17 cellular contexts compared by ENCODE assay signal in genomic region chr16:49051626-49052025, GRCh38.
DNase-seq lines count a peak whose midpoint lies in the region; FAIRE-seq and TF ChIP-seq lines count a peak whose summit lies in the region.
"Had no signal": no experiment of that assay in that cellular context is flagged by ENCODE, and none has a peak within 500 bp of the region (broad histone marks: within the 10 kb centered on the region; RNA-seq: fewer than 3 reads in every experiment).

No MANE protein-coding gene starts in this region.

- no peaks in the 10 kb centered on the region for H3K36me3 ChIP-seq in H1 (ENCODE audit: control insufficient read depth in 2 of 4, insufficient read depth in 4 of 4, low read length in 3 of 4)

- H3K9ac ChIP-seq in H1 (replicated peaks in 1 of 4; ENCODE audit: extremely low read depth in 1 of 4, low read depth in 3 of 4, low read length in 3 of 4): no peak overlapping the region
- H3K9ac ChIP-seq: GM23248 had no signal

- no peak overlapping the region for H3K27ac ChIP-seq in H1 (ENCODE audit: low read depth, low read length)
- H3K27ac ChIP-seq: GM23248 had no signal

- no peaks in the 10 kb centered on the region for H3K23me2 ChIP-seq in H1 (ENCODE audit: low read depth, low read length)

- H2AFZ ChIP-seq in H1 (ENCODE audit: low read length): no peak overlapping the region
- H2AFZ ChIP-seq: GM23248 had no signal

- no peak overlapping the region for H2BK5ac ChIP-seq in H1 (ENCODE audit: low read depth, low read length)

- CTCF ChIA-PET in H1 (lab: Charles Lee; ENCODE audit: partially characterized antibody): interaction anchor here (1.0 to 2.8 kb wide), 4 partner anchors 29 to 298 kb away, joined by 3 to 10 read pairs (median 5); no protein-coding TSS in a partner anchor

- TF ChIP-seq POLR2A in H1 (IDR thresholded peaks at IDR 0.05; ENCODE audit: control extremely low read depth in 1 of 2, low read depth in 2 of 2, low read length in 2 of 2): no peak

- H3K4me2 ChIP-seq in H1 (ENCODE audit: insufficient read depth in 1 of 2, low read depth in 2 of 2, low read length in 2 of 2): no peak overlapping the region

- no peak for TF ChIP-seq EP300 in H1 (IDR thresholded peaks at IDR 0.05; ENCODE audit: borderline replicate concordance in 1 of 2, low read depth in 2 of 2, low read length in 2 of 2)

- no peak for TF ChIP-seq RAD21 in H1 (IDR thresholded peaks at IDR 0.05 in 1 of 2, conservative IDR thresholded peaks at IDR 0.05 in 1 of 2; ENCODE audit: low read depth in 2 of 2, low read length in 2 of 2)

- no peak overlapping the region for H4K91ac ChIP-seq in H1 (replicated peaks; ENCODE audit: insufficient read length, low read length)

- H3K56ac ChIP-seq in H1 (replicated peaks; ENCODE audit: insufficient read length, low read depth, low read length): no peak overlapping the region

- H2BK120ac ChIP-seq in H1 (replicated peaks; ENCODE audit: low read depth, low read length): no peak overlapping the region

- peaks cover 0 to 9% (median 1%) of the 10 kb centered on the region in 4 experiments; a peak in 4 of 7 replicates for H3K4me1 ChIP-seq in H1 (replicated peaks in 1 of 4; ENCODE audit: control insufficient read depth in 3 of 4, insufficient read depth in 4 of 4, low read length in 3 of 4)

- 97% methylated on average over 3 of the region's 3 CpGs; no CpG with 5 or more reads in 1 of the 2 experiments for WGBS in H1 (ENCODE audit: extremely low coverage in 1 of 2, insufficient coverage in 1 of 2, insufficient read length in 1 of 2, insufficient replicate concordance in 2 of 2, low coverage in 1 of 2, low lambda C conversion rate in 2 of 2, missing lambda C conversion rate in 1 of 2), 2 experiments

- no peaks in the 10 kb centered on the region for H3K79me2 ChIP-seq in H1 (ENCODE audit: control insufficient read depth in 1 of 2, insufficient read depth in 2 of 2, low read length in 2 of 2)

- no peak for FAIRE-seq in H1 (lab: Jason Lieb, UNC)
- FAIRE-seq: GM12878, GM19239 had no signal

- no peak overlapping the region for H3K4ac ChIP-seq in H1 (replicated peaks; ENCODE audit: insufficient read length, low read depth, low read length)

- DNase-seq in NCI-H2171 treated with DMSO at 0.1 percent for 48 hours (lab: John Stamatoyannopoulos, UW) (peak; percentile 13), NCI-H2171 (lab: John Stamatoyannopoulos, UW) (no peak), DMS 273 treated with DMSO at 0.1 percent for 48 hours (lab: John Stamatoyannopoulos, UW) (peak; percentile 58), H1 (ENCODE audit: low read depth in 1 of 2, low spot score in 2 of 2) (no peak), NCI-H1436 (lab: John Stamatoyannopoulos, UW) (no peak)
- no peak for DNase-seq in stimulated activated CD4-positive, alpha-beta T cell treated with anti-CD3 and anti-CD28 coated beads, Interleukin-4, amount 100 ng/mL, for 1 hour
- DNase-seq: C1 segment of cervical spinal cord; Calu3; CD4-positive, alpha-beta memory T cell; COR-L47; DMS79; EL; GDM1; GM23248; H9 had no signal

- no peaks in the 10 kb centered on the region for H4K20me1 ChIP-seq in H1 (replicated peaks in 1 of 2; ENCODE audit: control insufficient read depth in 1 of 2, insufficient read depth in 2 of 2, low read length in 2 of 2)

- no peak overlapping the region for H3K4me3 ChIP-seq in H1 (ENCODE audit: extremely low read depth in 1 of 4, insufficient read depth in 2 of 4, low read depth in 3 of 4, low read length in 4 of 4)
- H3K4me3 ChIP-seq: GM12878, GM23248 had no signal

- H2AK5ac ChIP-seq in H1 (ENCODE audit: low read depth, low read length): no peak overlapping the region

- H3K23ac ChIP-seq in H1 (ENCODE audit: insufficient read length): no peak overlapping the region

- H2BK20ac ChIP-seq in H1 (ENCODE audit: low read length): no peak overlapping the region

- no peak overlapping the region for H4K8ac ChIP-seq in H1 (ENCODE audit: extremely low read depth, insufficient read depth, low read length)

- POLR2A ChIA-PET in H1 (lab: Charles Lee; ENCODE audit: partially characterized antibody): no interaction called here

- no peak overlapping the region for H3K18ac ChIP-seq in H1 (ENCODE audit: extremely low read depth, low read length)

- H3K79me1 ChIP-seq in H1 (ENCODE audit: low read depth, low read length): no peaks in the 10 kb centered on the region

- H2BK12ac ChIP-seq in H1 (ENCODE audit: low read depth, low read length): no peak overlapping the region

- no peaks in the 10 kb centered on the region for H3K9me3 ChIP-seq in H1 (ENCODE audit: insufficient read depth in 2 of 2, low read depth in 1 of 2, low read length in 1 of 2)

- no peaks in the 10 kb centered on the region; a peak in 1 of 7 replicates for H3K27me3 ChIP-seq in H1 (replicated peaks in 1 of 4; ENCODE audit: control insufficient read depth in 3 of 4, extremely low read depth in 1 of 4, insufficient read depth in 3 of 4, low read length in 3 of 4)

- H4K5ac ChIP-seq in H1 (ENCODE audit: insufficient read length, low read depth, low read length): no peak overlapping the region

- H2BK15ac ChIP-seq in H1 (ENCODE audit: low read length): peak overlapping the region; percentile 9; the same call in 1 of the 2 replicates

- no peak for TF ChIP-seq CTCF in H1 (IDR thresholded peaks at IDR 0.05; ENCODE audit: control extremely low read depth in 1 of 3, insufficient read depth in 1 of 3, low read depth in 1 of 3, low read length in 3 of 3)

- H3K14ac ChIP-seq in H1 (ENCODE audit: insufficient read length): no peak overlapping the region

TF ChIP-seq in H1, 55 proteins besides CTCF, POLR2A, EP300 and RAD21:
- TF ChIP-seq BCL11A (IDR thresholded peaks at IDR 0.05; ENCODE audit: low read depth in 2 of 2, low read length in 2 of 2) (no peak), HDAC2 (IDR thresholded peaks at IDR 0.05; ENCODE audit: borderline replicate concordance in 1 of 2, low read depth in 2 of 2, low read length in 2 of 2) (no peak), KDM4A (IDR thresholded peaks at IDR 0.05; ENCODE audit: low read depth, low read length, severe bottlenecking) (no peak), SUZ12 (IDR thresholded peaks at IDR 0.05; ENCODE audit: low read length) (no peak), SP1 (IDR thresholded peaks at IDR 0.05; ENCODE audit: low read depth, low read length) (no peak), KDM1A (IDR thresholded peaks at IDR 0.05; ENCODE audit: borderline replicate concordance, low read length) (no peak), RNF2 (IDR thresholded peaks at IDR 0.05; ENCODE audit: borderline replicate concordance, low read depth, low read length, missing control alignments, poor library complexity, severe bottlenecking) (no peak), TAF1 (IDR thresholded peaks at IDR 0.05; ENCODE audit: low read depth, low read length) (no peak), CHD2 (IDR thresholded peaks at IDR 0.05; ENCODE audit: low read length) (no peak), EGR1 (IDR thresholded peaks at IDR 0.05; ENCODE audit: borderline replicate concordance, low read depth, low read length) (no peak), YY1 (IDR thresholded peaks at IDR 0.05; ENCODE audit: low read depth, low read length) (no peak), CHD1 (IDR thresholded peaks at IDR 0.05; ENCODE audit: low read depth, low read length) (no peak), CBX5 (IDR thresholded peaks at IDR 0.05; ENCODE audit: low read depth, low read length) (no peak)

Comparison
In these comparisons a context has a peak if more than half of its experiments do, and no peak if none do; other contexts are left out.
1. DNase-seq: peak in NCI-H2171 treated with DMSO at 0.1 percent for 48 hours (single experiment) and DMS 273 treated with DMSO at 0.1 percent for 48 hours (single experiment); none in NCI-H2171 (single experiment), H1 (0 of 2), stimulated activated CD4-positive, alpha-beta T cell treated with anti-CD3 and anti-CD28 coated beads, Interleukin-4, amount 100 ng/mL, for 1 hour (single experiment) and NCI-H1436 (single experiment).